19 cellular contexts compared by ENCODE assay signal in genomic region chr1:54640863-54641836, GRCh38. TPM values are rescaled to one million over a fixed set of nuclear protein-coding genes. Genes with fewer than 3 reads are reported as not detected.
A peak's percentile ranks its signal among the peaks of the same experiment; 100 is the strongest.
DNase-seq lines count a peak whose midpoint lies in the region; ATAC-seq, FAIRE-seq and TF ChIP-seq lines count a peak whose summit lies in the region.
"Had no signal": no experiment of that assay in that cellular context is flagged by ENCODE, and none has a peak within 500 bp of the region (broad histone marks: within the 10 kb centered on the region; RNA-seq: fewer than 3 reads in every experiment).

MROH7 (plus strand) TSS chr1:54641786; CDS start chr1:54652927, 11,141 bp downstream.

- H3K27me3 ChIP-seq in bronchial epithelial cell (ENCODE audit: control insufficient read depth, insufficient read depth, low read length) = no peaks in the 10 kb centered on the region
- H3K27me3 ChIP-seq in mucosa of rectum (ENCODE audit: control insufficient read depth in 2 of 2, insufficient read depth in 2 of 2, low read length in 2 of 2) = no peaks in the 10 kb centered on the region
- H3K27me3 ChIP-seq: SJCRH30 had no signal

- H3K4me1 ChIP-seq in mucosa of rectum (ENCODE audit: control insufficient read depth in 2 of 2, insufficient read depth in 2 of 2, low read length in 2 of 2) = peaks cover 18 to 34% of the 10 kb centered on the region in 2 donors
- H3K4me1 ChIP-seq: SJCRH30 had no signal

- ATAC-seq in GM18907 (IDR thresholded peaks at IDR 0.05; ENCODE audit: unreplicated experiment) (no peak), SK-N-SH treated with all-trans-retinoic acid at 6 μM for 48 hours (no peak)

- H3K4me1 Mint-ChIP-seq in type B pancreatic cell (ENCODE audit: unreplicated experiment) = peaks cover 8% of the 10 kb centered on the region
- H3K4me1 Mint-ChIP-seq: IgD-negative memory B cell had no signal

- H3K27ac Mint-ChIP-seq in type B pancreatic cell = peak within 1 kb of the TSS; percentile 0

- DNase-seq in HT-29 (ENCODE audit: low spot score) (peak; percentile 24), bronchial epithelial cell (ENCODE audit: low read depth) (no peak), type B pancreatic cell (ENCODE audit: extremely low spot score, unreplicated experiment) (no peak), KBM-7 (no peak)
- DNase-seq: DMS153, EL, NCI-H1930, NCI-H2171 treated with DMSO at 0.1 percent for 48 hours, NCI-H446 treated with DMSO at 0.1 percent for 48 hours, NCI-H748 treated with DMSO at 0.1 percent for 48 hours, SJCRH30 had no signal

- H3K36me3 Mint-ChIP-seq in type B pancreatic cell = no peaks in the 10 kb centered on the region
- H3K36me3 Mint-ChIP-seq: IgD-negative memory B cell had no signal

- peak within 1 kb of the TSS in 1 of 2 donors; percentile 60 for H3K9ac ChIP-seq in mucosa of rectum (ENCODE audit: low read depth in 1 of 2, low read length in 2 of 2)

- peak within 1 kb of the TSS; percentile 89 to 91 for H3K27ac ChIP-seq in mucosa of rectum (ENCODE audit: low read depth in 2 of 2, low read length in 2 of 2)
- H3K27ac ChIP-seq: C4-2B, SJCRH30 had no signal

- peaks cover 5 to 7% of the 10 kb centered on the region in 2 donors for H3K9me3 ChIP-seq in mucosa of rectum (ENCODE audit: control insufficient read depth in 2 of 2, low read length in 2 of 2)
- H3K9me3 ChIP-seq: SJCRH30 had no signal

- H3K4me3 ChIP-seq in bronchial epithelial cell (ENCODE audit: low read depth, low read length) (no peak within 1 kb of the TSS), mucosa of rectum (ENCODE audit: low read length in 2 of 2) (peak within 1 kb of the TSS; percentile 5 to 26)
- H3K4me3 ChIP-seq: SJCRH30 had no signal

- H3K27me3 Mint-ChIP-seq in type B pancreatic cell = no peaks in the 10 kb centered on the region

- H3K9me3 Mint-ChIP-seq in type B pancreatic cell = peaks cover 6% of the 10 kb centered on the region

- H3K4me3 Mint-ChIP-seq in type B pancreatic cell = no peak within 1 kb of the TSS

- in situ Hi-C loops in KBM-7 (cut with MboI; ENCODE audit: low pct_unique_long_range_greater_than_20kb, low sequenced_read_pairs) = no loop called here

- no peak for TF ChIP-seq CTCF in bronchial epithelial cell (IDR thresholded peaks at IDR 0.05; ENCODE audit: insufficient read depth, low read length, severe bottlenecking)
- no peak for TF ChIP-seq CTCF in type B pancreatic cell (conservative IDR thresholded peaks at IDR 0.05)

- FAIRE-seq in bronchial epithelial cell (lab: Jason Lieb, UNC) = peak; percentile 81
- FAIRE-seq: GM19239 had no signal

- H3K36me3 ChIP-seq in bronchial epithelial cell (ENCODE audit: control insufficient read depth, insufficient read depth, low read length) = no peaks in the 10 kb centered on the region
- no peaks in the 10 kb centered on the region for H3K36me3 ChIP-seq in mucosa of rectum (ENCODE audit: control insufficient read depth in 2 of 2, insufficient read depth in 2 of 2, low read length in 2 of 2)
- H3K36me3 ChIP-seq: SJCRH30 had no signal

TF ChIP-seq in SK-N-SH treated with all-trans-retinoic acid at 6 μM for 48 hours, 23 proteins besides CTCF, POLR2A, EP300 and RAD21:
- no peak for TF ChIP-seq BACH2 (CRISPR knock-in tag; IDR thresholded peaks at IDR 0.05; ENCODE audit: borderline replicate concordance)
- TF ChIP-seq ZC3H10 (CRISPR knock-in tag; IDR thresholded peaks at IDR 0.05) = no peak
- TF ChIP-seq ZNF565 (CRISPR knock-in tag; conservative IDR thresholded peaks at IDR 0.05; ENCODE audit: low read depth) = no peak
- no peak for TF ChIP-seq SNAI2 (CRISPR knock-in tag; IDR thresholded peaks at IDR 0.05)
- no peak for TF ChIP-seq PATZ1 (CRISPR knock-in tag; IDR thresholded peaks at IDR 0.05; ENCODE audit: borderline replicate concordance)
- no peak for TF ChIP-seq ZFP3 (CRISPR knock-in tag; IDR thresholded peaks at IDR 0.05)
- TF ChIP-seq ZNF8 (CRISPR knock-in tag; IDR thresholded peaks at IDR 0.05) = no peak
- no peak for TF ChIP-seq ZNF70 (CRISPR knock-in tag; IDR thresholded peaks at IDR 0.05)
- TF ChIP-seq ZFP30 (CRISPR knock-in tag; IDR thresholded peaks at IDR 0.05) = no peak
- no peak for TF ChIP-seq CREB5 (CRISPR knock-in tag; IDR thresholded peaks at IDR 0.05; ENCODE audit: low read depth)
- TF ChIP-seq CSDC2 (CRISPR knock-in tag; IDR thresholded peaks at IDR 0.05) = no peak
- no peak for TF ChIP-seq RARB (CRISPR knock-in tag; IDR thresholded peaks at IDR 0.05)
- no peak for TF ChIP-seq CSRNP3 (CRISPR knock-in tag; IDR thresholded peaks at IDR 0.05)
- TF ChIP-seq ARNTL (CRISPR knock-in tag; IDR thresholded peaks at IDR 0.05; ENCODE audit: borderline replicate concordance, low read depth) = no peak
- TF ChIP-seq GLIS3 (CRISPR knock-in tag; IDR thresholded peaks at IDR 0.05) = no peak
- no peak for TF ChIP-seq TSHZ2 (CRISPR knock-in tag; IDR thresholded peaks at IDR 0.05)
- TF ChIP-seq PPARA (CRISPR knock-in tag; IDR thresholded peaks at IDR 0.05; ENCODE audit: borderline replicate concordance) = no peak
- no peak for TF ChIP-seq ESRRG (CRISPR knock-in tag; IDR thresholded peaks at IDR 0.05)

RNA-seq across cellular contexts. Expression of gene MROH7, which starts in this region (rescaled TPM):
- total RNA-seq in HT-29 (2014; rRNA removed; shearing (Covaris generic)) = 0.15 and 0.23 TPM in 2 replicates
- under 0.01 and 0.13 TPM in 2 replicates for total RNA-seq in bronchial epithelial cell
- 0.19 and 0.79 TPM in 2 replicates for total RNA-seq in type B pancreatic cell (ENCODE audit: low replicate concordance)
- total RNA-seq: H4, HT1080, SJCRH30 had no signal

Comparison
In these comparisons a context has a peak if more than half of its experiments do, and no peak if none do; other contexts are left out.
1. Peak in DNase-seq in HT-29; RNA of the gene not detected or under 1 TPM.